Comparison of ENCODE assay signal across 8 cellular contexts in the genomic region with DNA sequence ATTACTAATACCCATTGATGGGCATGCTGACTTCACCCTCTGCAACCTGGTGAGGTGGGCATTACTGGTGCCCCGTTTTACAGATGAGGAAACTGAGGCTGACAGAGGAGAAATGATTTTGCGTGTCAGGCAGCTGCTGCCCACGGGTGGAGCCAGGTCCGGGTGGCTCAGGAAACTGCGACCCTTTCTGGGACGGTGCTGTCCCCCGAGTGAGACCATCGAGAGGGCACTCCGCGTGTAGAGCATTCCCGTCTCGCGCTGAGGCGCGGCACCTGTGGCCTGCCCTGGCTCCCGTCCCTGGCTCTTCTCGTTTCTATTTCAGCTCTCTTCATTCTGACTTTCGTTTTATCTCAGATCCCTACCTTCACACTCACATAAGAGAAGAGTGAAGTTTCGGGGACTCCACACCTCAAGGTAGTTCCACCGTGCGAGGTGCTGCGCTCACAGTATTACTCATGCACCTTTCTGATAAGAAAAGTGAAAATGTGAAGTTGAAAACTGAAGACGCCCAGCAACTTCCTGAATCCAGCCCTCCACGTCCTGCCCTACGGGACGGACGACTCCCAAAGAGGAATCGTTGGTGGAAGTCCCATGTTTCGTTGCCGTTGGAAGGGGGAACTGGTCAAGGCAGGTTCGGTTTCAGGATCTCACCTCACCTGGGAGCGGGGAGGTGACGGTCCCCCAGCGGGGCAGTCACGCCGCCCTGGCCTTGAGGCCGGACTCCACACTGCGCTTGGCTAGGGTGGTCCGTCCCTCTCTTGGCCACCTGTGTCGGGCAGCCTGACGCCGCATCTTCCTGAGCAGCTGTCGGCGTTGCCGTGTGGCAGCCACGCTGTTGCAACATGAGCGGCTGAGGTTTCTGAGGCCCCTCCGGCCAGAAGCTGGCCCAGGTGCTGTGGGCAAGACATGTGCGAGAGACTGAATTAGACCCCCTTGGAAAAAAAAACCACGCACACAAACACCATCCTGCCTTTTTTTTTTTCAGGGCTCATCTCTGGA. TPM values are rescaled to one million over a fixed set of nuclear protein-coding genes. Genes with fewer than 3 reads are reported as not detected.
A peak's percentile ranks its signal among the peaks of the same experiment; 100 is the strongest.
DNase-seq lines count a peak whose midpoint lies in the region; ATAC-seq, FAIRE-seq and TF ChIP-seq lines count a peak whose summit lies in the region.

No MANE protein-coding gene starts in this region.

- H3K9ac ChIP-seq in kidney (ENCODE audit: low read length in 2 of 2): no peak overlapping the region

- FAIRE-seq in GM18507 (lab: Jason Lieb, UNC): peak; percentile 100
- no peak for FAIRE-seq in kidney (lab: Jason Lieb, UNC)

- TF ChIP-seq CTCF in kidney (IDR thresholded peaks at IDR 0.05; ENCODE audit: borderline replicate concordance, extremely low read depth, insufficient read depth): no peak
- no peak for TF ChIP-seq CTCF in ascending aorta (IDR thresholded peaks at IDR 0.05)

- peak; percentile 69 for ATAC-seq in HG02678 (IDR thresholded peaks at IDR 0.05; ENCODE audit: unreplicated experiment)

- DNase-seq in GM18507 (ENCODE audit: extremely low spot score, insufficient read length, low read depth) (peak; percentile 71), T-helper 2 cell (peak in 3 of 5 experiments; percentile 7 to 39 (median 26)), head of caudate nucleus (no peak), kidney (no peak), ascending aorta (ENCODE audit: low spot score in 2 of 2) (no peak), NCI-H1092 treated with DMSO at 0.1 percent for 48 hours (lab: John Stamatoyannopoulos, UW) (no peak)

- no peaks in the 10 kb centered on the region for H3K27me3 ChIP-seq in mononuclear cell (ENCODE audit: insufficient read depth, low read length)
- H3K27me3 ChIP-seq in ascending aorta: no peaks in the 10 kb centered on the region

- peaks cover 53% of the 10 kb centered on the region for H3K4me1 ChIP-seq in mononuclear cell (ENCODE audit: insufficient read depth, low read length)
- H3K4me1 ChIP-seq in kidney (ENCODE audit: control insufficient read depth in 1 of 2, insufficient read depth in 1 of 2, low read depth in 1 of 2, low read length in 2 of 2): no peaks in the 10 kb centered on the region
- H3K4me1 ChIP-seq in ascending aorta: no peaks in the 10 kb centered on the region

- H3K36me3 ChIP-seq in kidney (ENCODE audit: control insufficient read depth in 1 of 2, insufficient read depth in 2 of 2, low read length in 2 of 2) (no peaks in the 10 kb centered on the region), ascending aorta (no peaks in the 10 kb centered on the region)

- intact Hi-C loops in head of caudate nucleus (cut with DNase I) (no loop called here), kidney (cut with DNase I) (no loop called here), ascending aorta (cut with DNase I) (no loop called here)

- H3K4me3 ChIP-seq in mononuclear cell (ENCODE audit: low read length): peak overlapping the region; percentile 15
- H3K4me3 ChIP-seq in kidney (ENCODE audit: low read length in 2 of 2): no peak overlapping the region
- H3K4me3 ChIP-seq in ascending aorta: no peak overlapping the region

- H3K27ac ChIP-seq in kidney (ENCODE audit: low read depth in 2 of 2, low read length in 2 of 2) (no peak overlapping the region), ascending aorta (no peak overlapping the region)

- H3K9me3 ChIP-seq in mononuclear cell (ENCODE audit: low read depth, low read length) (no peaks in the 10 kb centered on the region), kidney (ENCODE audit: control insufficient read depth in 1 of 2, low read length in 2 of 2) (no peaks in the 10 kb centered on the region), ascending aorta (no peaks in the 10 kb centered on the region)

RNA-seq across cellular contexts. Expression of a gene that starts 48.8 kb away (rescaled TPM):
- total RNA-seq in mononuclear cell (94.9 TPM), kidney (33.3 TPM), ascending aorta (20.0 TPM)
- 2.9 TPM for polyA plus RNA-seq in kidney (ENCODE audit: insufficient read depth, low read depth, low replicate concordance)

Comparison
In these comparisons a context has a peak if more than half of its experiments do, and no peak if none do; other contexts are left out.
1. DNase-seq: peak in GM18507 (single experiment) and T-helper 2 cell (3 of 5); none in head of caudate nucleus (0 of 42), kidney (single experiment), ascending aorta (0 of 2) and NCI-H1092 treated with DMSO at 0.1 percent for 48 hours (single experiment).